In genomic region chr15:82918607-82919230, GRCh38 we compare ENCODE assay signal across 16 cellular contexts.
"Had no signal": no experiment of that assay in that cellular context is flagged by ENCODE, and none has a peak within 500 bp of the region (broad histone marks: within the 10 kb centered on the region; RNA-seq: fewer than 3 reads in every experiment).

No MANE protein-coding gene starts in this region.

- ATAC-seq: activated T-helper 17 cell treated with anti-CD3 and anti-CD28 coated beads, Interleukin-2, amount 50 U/mL, for 72 hours; naive thymus-derived CD8-positive, alpha-beta T cell had no signal

- H3K27me3 Mint-ChIP-seq: activated naive CD4-positive, alpha-beta T cell treated with anti-CD3 and anti-CD28 coated beads, Interleukin-2, amount 50 U/mL, for 24 hours; activated T-helper 17 cell treated with anti-CD3 and anti-CD28 coated beads, Interleukin-2, amount 50 U/mL, for 72 hours had no signal

- H3K36me3 ChIP-seq: lower lobe of right lung, transverse colon had no signal

- H3K4me3 ChIP-seq: dorsolateral prefrontal cortex, lower lobe of right lung, transverse colon had no signal

- H3K9me3 ChIP-seq: lower lobe of right lung, transverse colon had no signal

- H3K4me1 Mint-ChIP-seq: activated CD4-positive, alpha-beta T cell treated with anti-CD3 and anti-CD28 coated beads, Interleukin-2, amount 10 ng/mL, durations not matched to agents 7 days and 5 days; activated naive CD4-positive, alpha-beta T cell treated with anti-CD3 and anti-CD28 coated beads, Interleukin-2, amount 50 U/mL, for 24 hours; activated T-helper 17 cell treated with anti-CD3 and anti-CD28 coated beads, Interleukin-2, amount 50 U/mL, for 72 hours had no signal

- H3K4me1 ChIP-seq: lower lobe of right lung, transverse colon had no signal

- DNase-seq: activated CD4-positive, alpha-beta T cell treated with anti-CD3 and anti-CD28 coated beads, Interleukin-2, amount 10 ng/mL, durations not matched to agents 7 days and 5 days; activated CD4-positive, CD25-positive, alpha-beta regulatory T cell; activated T-cell treated with anti-CD3 and anti-CD28 coated beads for 4 hours; amniotic stem cell; hippocampal formation; naive thymus-derived CD8-positive, alpha-beta T cell; nucleus accumbens; T-helper 2 cell had no signal

- H3K4me3 Mint-ChIP-seq: activated CD4-positive, alpha-beta T cell treated with anti-CD3 and anti-CD28 coated beads, Interleukin-2, amount 10 ng/mL, durations not matched to agents 7 days and 5 days; activated naive CD4-positive, alpha-beta T cell treated with anti-CD3 and anti-CD28 coated beads, Interleukin-2, amount 50 U/mL, for 24 hours; activated T-helper 17 cell treated with anti-CD3 and anti-CD28 coated beads, Interleukin-2, amount 50 U/mL, for 72 hours; brain; naive thymus-derived CD8-positive, alpha-beta T cell had no signal

- H3K27ac ChIP-seq: lower lobe of right lung, transverse colon had no signal

- H3K27ac Mint-ChIP-seq: activated CD4-positive, alpha-beta T cell treated with anti-CD3 and anti-CD28 coated beads, Interleukin-2, amount 10 ng/mL, durations not matched to agents 7 days and 5 days; activated naive CD4-positive, alpha-beta T cell treated with anti-CD3 and anti-CD28 coated beads, Interleukin-2, amount 50 U/mL, for 24 hours; activated T-helper 17 cell treated with anti-CD3 and anti-CD28 coated beads, Interleukin-2, amount 50 U/mL, for 72 hours had no signal

- FAIRE-seq: endometrium, TTC549 had no signal

- H3K27me3 ChIP-seq: dorsolateral prefrontal cortex, transverse colon had no signal

- H3K9me3 Mint-ChIP-seq: activated CD4-positive, alpha-beta T cell treated with anti-CD3 and anti-CD28 coated beads, Interleukin-2, amount 10 ng/mL, durations not matched to agents 7 days and 5 days; activated naive CD4-positive, alpha-beta T cell treated with anti-CD3 and anti-CD28 coated beads, Interleukin-2, amount 50 U/mL, for 24 hours; activated T-helper 17 cell treated with anti-CD3 and anti-CD28 coated beads, Interleukin-2, amount 50 U/mL, for 72 hours; naive thymus-derived CD8-positive, alpha-beta T cell had no signal

- H3K36me3 Mint-ChIP-seq: activated naive CD4-positive, alpha-beta T cell treated with anti-CD3 and anti-CD28 coated beads, Interleukin-2, amount 50 U/mL, for 24 hours; brain; naive thymus-derived CD8-positive, alpha-beta T cell had no signal
